ENCODE assay signal across 26 cellular contexts in the genomic region with DNA sequence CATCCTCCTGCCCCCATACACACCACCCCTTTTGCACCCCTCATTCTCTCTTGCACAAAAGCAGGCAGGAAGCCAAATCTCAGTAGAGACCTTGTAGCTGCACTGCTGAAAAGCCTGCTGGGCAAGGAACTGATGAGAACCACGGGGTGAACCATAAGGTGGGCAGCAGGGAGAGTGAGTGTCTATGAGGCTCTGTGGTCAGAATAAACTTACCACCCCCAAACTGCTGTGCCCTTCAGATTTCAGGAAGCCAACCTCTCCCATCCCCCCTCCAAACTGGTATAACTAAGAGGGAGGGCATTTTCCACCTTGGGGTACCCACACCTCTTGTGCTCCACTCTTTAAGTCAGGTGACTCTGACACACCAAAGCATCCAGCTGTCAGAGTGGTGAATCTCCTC.
"Had no signal": no experiment of that assay in that cellular context is flagged by ENCODE, and none has a peak within 500 bp of the region (broad histone marks: within the 10 kb centered on the region; RNA-seq: fewer than 3 reads in every experiment).

No MANE protein-coding gene starts in this region.

- H3K36me3 ChIP-seq: stomach, suprapubic skin, thoracic aorta, thyroid gland, tibial artery, tibial nerve, transverse colon, upper lobe of left lung, upper lobe of right lung, uterus, vagina had no signal

- ATAC-seq: stimulated activated effector memory CD8-positive, alpha-beta T cell treated with anti-CD3 and anti-CD28 coated beads, Interleukin-12 subunit alpha, Interleukin-12 subunit beta, amount 100 ng/mL, for 72 hours; stimulated activated memory B cell treated with anti-CD40 and anti-IgM and Interleukin-4, amounts not matched to agents 10 μg/mL and 1 μg/mL and 100 μg/mL, for 72 hours; stimulated activated naive B cell treated with anti-CD40 and anti-IgM and Interleukin-4, amounts not matched to agents 10 μg/mL and 1 μg/mL and 100 μg/mL, for 72 hours; stimulated activated naive CD8-positive, alpha-beta T cell treated with anti-CD3 and anti-CD28 coated beads, Interleukin-15, amount 100 ng/mL, for 72 hours; stimulated activated naive CD8-positive, alpha-beta T cell treated with anti-CD3 and anti-CD28 coated beads, Interleukin-15, Interleukin-2, amounts not matched to agents 100 U/mL and 50 U/mL, for 24 hours; upper lobe of right lung had no signal

- H3K27me3 ChIP-seq: stomach, suprapubic skin, testis, thyroid gland, tibial artery, tibial nerve, transverse colon, upper lobe of left lung, uterus, vagina had no signal

- DNase-seq: stimulated activated CD4-positive, alpha-beta T cell treated with anti-CD3 and anti-CD28 coated beads, Interleukin-2, amount 100 ng/mL, for 48 hours; stimulated activated CD4-positive, alpha-beta T cell treated with anti-CD3 and anti-CD28 coated beads, Interleukin-4, amount 100 ng/mL, for 1 hour; stimulated activated CD4-positive, alpha-beta T cell treated with anti-CD3 and anti-CD28 coated beads, Interleukin-4, amount 100 ng/mL, for 24 hours; stimulated activated CD4-positive, alpha-beta T cell treated with anti-CD3 and anti-CD28 coated beads, Interleukin-4, amount 100 ng/mL, for 4 hours; stimulated activated CD8-positive, alpha-beta memory T cell treated with anti-CD3 and anti-CD28 coated beads, Interleukin-4, amount 100 ng/mL, for 48 hours; stimulated activated naive B cell treated with anti-CD40 and anti-IgM and Interleukin-4, amounts not matched to agents 10 μg/mL and 1 μg/mL and 100 μg/mL, for 72 hours; stimulated activated naive CD4-positive, alpha-beta T cell; stimulated activated naive CD4-positive, alpha-beta T cell treated with Interleukin-2 at 50 U/mL for 16 hours; stimulated activated naive CD8-positive, alpha-beta T cell treated with anti-CD3 and anti-CD28 coated beads, Interleukin-15, amount 100 ng/mL, for 72 hours; stimulated activated naive CD8-positive, alpha-beta T cell treated with anti-CD3 and anti-CD28 coated beads, Interleukin-15, Interleukin-2, amounts not matched to agents 100 U/mL and 50 U/mL, for 24 hours; stomach; substantia nigra; testis; thyroid gland; tibial artery; transverse colon; trophoblast cell; upper lobe of left lung; upper lobe of right lung; uterus had no signal

- H3K4me3 ChIP-seq: stomach, suprapubic skin, testis, thoracic aorta, thyroid gland, tibial artery, tibial nerve, transverse colon, upper lobe of left lung, upper lobe of right lung, uterus, vagina had no signal

- H3K27ac ChIP-seq: stomach, suprapubic skin, testis, thoracic aorta, thyroid gland, tibial artery, tibial nerve, transverse colon, upper lobe of left lung, upper lobe of right lung, uterus, vagina had no signal

- H3K9me3 ChIP-seq: stomach, suprapubic skin, testis, thoracic aorta, thyroid gland, tibial artery, tibial nerve, transverse colon, upper lobe of left lung, upper lobe of right lung, uterus, vagina had no signal

- H3K4me1 ChIP-seq: stomach, suprapubic skin, testis, thyroid gland, transverse colon, upper lobe of left lung, upper lobe of right lung, uterus had no signal
